9 cellular contexts compared by ENCODE assay signal in the genomic region with DNA sequence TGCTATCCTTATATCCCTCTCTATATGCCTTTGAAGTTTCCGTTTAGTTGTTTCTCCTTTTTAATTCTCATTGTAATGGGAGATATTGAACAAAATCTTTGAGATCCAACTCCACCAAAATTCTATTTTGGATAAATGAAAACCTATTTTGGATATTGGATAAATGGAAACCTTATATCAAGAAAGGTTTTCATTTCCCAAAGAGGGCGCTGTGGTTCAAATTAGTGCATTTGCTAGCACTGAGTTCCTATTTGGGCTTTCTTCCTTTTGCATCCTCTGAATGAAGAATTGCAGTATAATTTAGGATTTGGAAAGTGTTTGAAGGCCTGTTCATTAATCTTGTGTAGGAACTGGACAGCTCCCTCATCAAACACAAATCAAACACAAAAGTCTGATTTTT.
DNase-seq lines count a peak whose midpoint lies in the region; ATAC-seq, FAIRE-seq and TF ChIP-seq lines count a peak whose summit lies in the region.
"Had no signal": no experiment of that assay in that cellular context is flagged by ENCODE, and none has a peak within 500 bp of the region (broad histone marks: within the 10 kb centered on the region; RNA-seq: fewer than 3 reads in every experiment).

No MANE protein-coding gene starts in this region.

- no peak for ATAC-seq in GM21447 (IDR thresholded peaks at IDR 0.05; ENCODE audit: unreplicated experiment)
- ATAC-seq in GM18861 (IDR thresholded peaks at IDR 0.05; ENCODE audit: unreplicated experiment): no peak
- ATAC-seq in left lobe of liver: no peak

- no peak overlapping the region for H3K4me2 ChIP-seq in neural progenitor cell
- H3K4me2 ChIP-seq: BLaER1 treated with 17β-estradiol and CSF1 and Interleukin-3, amounts not matched to agents 10 nM and 100 nM had no signal

- no peaks in the 10 kb centered on the region for H3K4me1 Mint-ChIP-seq in neural progenitor cell

- no peak overlapping the region for H3K27ac ChIP-seq in neural progenitor cell
- H3K27ac ChIP-seq: BLaER1 treated with 17β-estradiol and CSF1 and Interleukin-3, amounts not matched to agents 10 nM and 100 nM had no signal

- no peak for FAIRE-seq in bronchial epithelial cell (lab: Jason Lieb, UNC)

- H2AFZ ChIP-seq in neural progenitor cell (replicated peaks): no peak overlapping the region

- no peaks in the 10 kb centered on the region for H4K20me1 ChIP-seq in neural progenitor cell (ENCODE audit: low read depth)
- H4K20me1 ChIP-seq: BLaER1 treated with 17β-estradiol and CSF1 and Interleukin-3, amounts not matched to agents 10 nM and 100 nM had no signal

- no peaks in the 10 kb centered on the region for H3K36me3 Mint-ChIP-seq in neural progenitor cell

- H3K36me3 ChIP-seq in bronchial epithelial cell (ENCODE audit: control insufficient read depth, insufficient read depth, low read length) (no peaks in the 10 kb centered on the region), neural progenitor cell (no peaks in the 10 kb centered on the region)
- H3K36me3 ChIP-seq: BLaER1 treated with 17β-estradiol and CSF1 and Interleukin-3, amounts not matched to agents 10 nM and 100 nM had no signal

- H3F3A ChIP-seq in neural progenitor cell (ENCODE audit: low read depth): no peaks in the 10 kb centered on the region

- no peak overlapping the region for H3K4me3 ChIP-seq in bronchial epithelial cell (ENCODE audit: low read depth, low read length)
- H3K4me3 ChIP-seq in neural progenitor cell: no peak overlapping the region
- H3K4me3 ChIP-seq: BLaER1 treated with 17β-estradiol and CSF1 and Interleukin-3, amounts not matched to agents 10 nM and 100 nM had no signal

- TF ChIP-seq CTCF in bronchial epithelial cell (IDR thresholded peaks at IDR 0.05; ENCODE audit: insufficient read depth, low read length, severe bottlenecking): peak; percentile 44
- TF ChIP-seq CTCF in neural progenitor cell (IDR thresholded peaks at IDR 0.05): peak; percentile 67

- H3K27me3 ChIP-seq in bronchial epithelial cell (ENCODE audit: control insufficient read depth, insufficient read depth, low read length): no peaks in the 10 kb centered on the region
- H3K27me3 ChIP-seq in neural progenitor cell: no peaks in the 10 kb centered on the region
- H3K27me3 ChIP-seq: BLaER1 treated with 17β-estradiol and CSF1 and Interleukin-3, amounts not matched to agents 10 nM and 100 nM had no signal

- H3K4me1 ChIP-seq in neural progenitor cell: no peaks in the 10 kb centered on the region
- H3K4me1 ChIP-seq: BLaER1 treated with 17β-estradiol and CSF1 and Interleukin-3, amounts not matched to agents 10 nM and 100 nM had no signal

- H3K27me3 Mint-ChIP-seq in neural progenitor cell (ENCODE audit: insufficient read depth, low read depth): peaks cover 2% of the 10 kb centered on the region

- no peaks in the 10 kb centered on the region for H3K9me3 ChIP-seq in neural progenitor cell (ENCODE audit: low read depth)
- H3K9me3 ChIP-seq: BLaER1 treated with 17β-estradiol and CSF1 and Interleukin-3, amounts not matched to agents 10 nM and 100 nM had no signal

- DNase-seq in NCI-H2171 treated with DMSO at 0.1 percent for 48 hours (lab: John Stamatoyannopoulos, UW): peak; percentile 4
- no peak for DNase-seq in NCI-H2171 (lab: John Stamatoyannopoulos, UW)
- DNase-seq in LHCN-M2 (ENCODE audit: low read depth): peak; percentile 59
- DNase-seq in bronchial epithelial cell (ENCODE audit: low read depth): peak; percentile 41
- peak; percentile 51 for DNase-seq in neural progenitor cell (ENCODE audit: low spot score)
- DNase-seq in left lobe of liver (ENCODE audit: low spot score): no peak

- H3K9ac ChIP-seq in neural progenitor cell: no peak overlapping the region
- H3K9ac ChIP-seq: BLaER1 treated with 17β-estradiol and CSF1 and Interleukin-3, amounts not matched to agents 10 nM and 100 nM had no signal

- H3K27ac Mint-ChIP-seq in neural progenitor cell: no peak overlapping the region

- H3K9me3 Mint-ChIP-seq in neural progenitor cell: no peaks in the 10 kb centered on the region

- H3K79me2 ChIP-seq in neural progenitor cell (ENCODE audit: low read depth): no peaks in the 10 kb centered on the region

- H3K4me3 Mint-ChIP-seq in neural progenitor cell: no peak overlapping the region

Comparison
In these comparisons a context has a peak if more than half of its experiments do, and no peak if none do; other contexts are left out.
1. DNase-seq: peak in NCI-H2171 treated with DMSO at 0.1 percent for 48 hours (single experiment), LHCN-M2 (single experiment), bronchial epithelial cell (single experiment) and neural progenitor cell (single experiment); none in NCI-H2171 (single experiment) and left lobe of liver (single experiment).